Comparison of ENCODE assay signal across 1 cellular context in the genomic region with DNA sequence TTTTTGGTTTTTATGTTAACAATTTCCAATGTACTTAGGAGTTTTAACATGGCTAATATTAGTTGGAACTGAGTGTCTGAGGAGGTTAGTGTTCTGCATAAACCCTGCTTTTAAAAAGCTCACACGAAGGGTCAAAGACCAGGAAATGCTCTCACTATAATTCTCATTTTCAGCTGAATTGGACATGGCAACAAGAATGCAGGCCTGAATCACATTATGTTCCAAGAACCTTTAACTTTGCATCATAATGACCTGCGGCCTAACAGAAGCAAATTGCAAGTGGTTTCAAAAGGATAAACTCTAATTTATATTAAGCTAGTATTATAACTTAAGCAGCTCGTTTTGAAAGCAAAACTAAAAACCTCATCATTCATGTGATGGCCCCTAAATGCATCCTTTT.
TF ChIP-seq lines count a peak whose summit lies in the region.

No MANE protein-coding gene starts in this region.

TF ChIP-seq in GM23338, 12 proteins besides CTCF, POLR2A, EP300 and RAD21 (continued from another document):
- TF ChIP-seq CREB1 (CRISPR knock-in tag; IDR thresholded peaks at IDR 0.05; ENCODE audit: low read depth) (no peak), ZNF331 (CRISPR knock-in tag; IDR thresholded peaks at IDR 0.05; ENCODE audit: low read depth) (no peak)
